19 cellular contexts compared by ENCODE assay signal in the genomic region with DNA sequence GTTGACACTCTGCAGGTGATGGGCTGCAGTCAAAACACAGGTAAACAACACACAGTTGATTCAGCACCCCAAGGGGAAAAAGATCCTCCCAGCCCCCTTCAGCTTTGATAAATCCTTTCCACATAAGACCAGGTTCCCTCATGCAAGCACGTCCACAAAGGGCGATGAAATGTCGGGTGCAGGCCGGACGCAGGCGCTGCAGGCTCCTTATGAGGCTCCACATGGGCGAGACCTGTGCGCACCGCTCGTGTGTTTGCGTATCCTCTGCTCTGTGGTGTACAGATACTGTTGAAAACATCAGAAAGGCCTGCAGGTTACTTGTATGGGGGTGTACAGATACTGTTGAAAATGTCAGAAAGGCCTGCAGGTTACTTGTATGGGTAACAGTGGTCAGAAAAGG. TPM values are rescaled to one million over a fixed set of nuclear protein-coding genes. Genes with fewer than 3 reads are reported as not detected.
A peak's percentile ranks its signal among the peaks of the same experiment; 100 is the strongest.
DNase-seq lines count a peak whose midpoint lies in the region; ATAC-seq and TF ChIP-seq lines count a peak whose summit lies in the region.
"Had no signal": no experiment of that assay in that cellular context is flagged by ENCODE, and none has a peak within 500 bp of the region (broad histone marks: within the 10 kb centered on the region; RNA-seq: fewer than 3 reads in every experiment).

No MANE protein-coding gene starts in this region.

- no peak for ATAC-seq in left ventricle myocardium superior
- ATAC-seq in left cardiac atrium: no peak
- ATAC-seq in RWPE2 (ENCODE audit: low read depth): no peak
- ATAC-seq in left lobe of liver: no peak
- no peak for ATAC-seq in HG02870 (IDR thresholded peaks at IDR 0.05; ENCODE audit: unreplicated experiment)
- ATAC-seq: HepG2, PC-3 had no signal

- H3K4me1 Mint-ChIP-seq in neural crest cell: peaks cover 13% of the 10 kb centered on the region

- no peaks in the 10 kb centered on the region for H3K9me3 ChIP-seq in RWPE2 (ENCODE audit: severe bottlenecking)

- H3K27me3 ChIP-seq in RWPE2 (ENCODE audit: insufficient read depth, poor library complexity, severe bottlenecking): no peaks in the 10 kb centered on the region
- H3K27me3 ChIP-seq: BLaER1 treated with 17β-estradiol and CSF1 and Interleukin-3, amounts not matched to agents 10 nM and 100 nM; SJCRH30 had no signal

- no peak overlapping the region for H3K4me3 Mint-ChIP-seq in neural crest cell
- H3K4me3 Mint-ChIP-seq: HFFc6 had no signal

- H3K9me3 Mint-ChIP-seq in neural crest cell: peaks cover 2% of the 10 kb centered on the region
- H3K9me3 Mint-ChIP-seq: CD8-positive, alpha-beta memory T cell; HFFc6 had no signal

- DNase-seq in left ventricle myocardium superior: peak; percentile 3
- no peak for DNase-seq in left cardiac atrium
- DNase-seq in RWPE2 (ENCODE audit: low spot score): peak; percentile 39
- DNase-seq in neural crest cell (ENCODE audit: low read depth, low spot score): no peak
- no peak for DNase-seq in left lobe of liver (ENCODE audit: low spot score)
- no peak for DNase-seq in superior temporal gyrus (ENCODE audit: extremely low spot score)
- DNase-seq: CD8-positive, alpha-beta memory T cell; DMS79; HFFc6; KG1; MV-4-11; NCI-H187 treated with DMSO at 0.1 percent for 48 hours; NCI-H2227 treated with DMSO at 0.1 percent for 48 hours; NCI-H524 treated with DMSO at 0.1 percent for 48 hours; PC-3; SJCRH30 had no signal

- TF ChIP-seq CTCF in RWPE2 (IDR thresholded peaks at IDR 0.05; ENCODE audit: poor library complexity, severe bottlenecking) (no peak), neural crest cell (conservative IDR thresholded peaks at IDR 0.05) (no peak)

- H3K27ac ChIP-seq in RWPE2 (ENCODE audit: poor library complexity, severe bottlenecking): no peak overlapping the region
- H3K27ac ChIP-seq: BLaER1 treated with 17β-estradiol and CSF1 and Interleukin-3, amounts not matched to agents 10 nM and 100 nM; SJCRH30 had no signal

- H3K27ac Mint-ChIP-seq in neural crest cell (ENCODE audit: unreplicated experiment): peak overlapping the region; percentile 75
- H3K27ac Mint-ChIP-seq: HFFc6 had no signal

- H3K36me3 Mint-ChIP-seq in neural crest cell (ENCODE audit: low read depth): peaks cover 32% of the 10 kb centered on the region

- intact Hi-C loops in left ventricle myocardium superior (cut with micrococcal nuclease) (no loop called here), left cardiac atrium (cut with DNase I) (no loop called here)

- H3K4me1 ChIP-seq in RWPE2 (ENCODE audit: insufficient read depth, poor library complexity, severe bottlenecking): peaks cover 11% of the 10 kb centered on the region

- H3K36me3 ChIP-seq in RWPE2 (ENCODE audit: low read depth): no peaks in the 10 kb centered on the region

- H3K27me3 Mint-ChIP-seq in neural crest cell (ENCODE audit: low read depth): no peaks in the 10 kb centered on the region
- H3K27me3 Mint-ChIP-seq: CD8-positive, alpha-beta memory T cell had no signal

- no peak overlapping the region for H3K4me3 ChIP-seq in RWPE2 (ENCODE audit: severe bottlenecking)
- H3K4me3 ChIP-seq: BLaER1 treated with 17β-estradiol and CSF1 and Interleukin-3, amounts not matched to agents 10 nM and 100 nM; SJCRH30 had no signal

RNA-seq across cellular contexts. Expression of a gene that starts 14.4 kb away (rescaled TPM):
- total RNA-seq in left ventricle myocardium superior: 0.15 TPM
- total RNA-seq in left cardiac atrium: not detected
- total RNA-seq in neural crest cell: not detected in 2 replicates
- 0.08 TPM for total RNA-seq in left lobe of liver
- total RNA-seq: CD8-positive, alpha-beta memory T cell; HepG2; HFFc6; PC-3; SJCRH30 had no signal

Comparison
In these comparisons a context has a peak if more than half of its experiments do, and no peak if none do; other contexts are left out.
1. DNase-seq: peak in left ventricle myocardium superior (single experiment) and RWPE2 (single experiment); none in left cardiac atrium (single experiment), neural crest cell (single experiment), left lobe of liver (single experiment) and superior temporal gyrus (single experiment).